Comparison of ENCODE assay signal across 29 cellular contexts in genomic region chr18:44039216-44039615, GRCh38.
"Had no signal": no experiment of that assay in that cellular context is flagged by ENCODE, and none has a peak within 500 bp of the region (broad histone marks: within the 10 kb centered on the region; RNA-seq: fewer than 3 reads in every experiment).

No MANE protein-coding gene starts in this region.

- H3K4me3 ChIP-seq: ascending aorta, cardiac muscle cell, K562, SJCRH30 had no signal

- H3K27ac ChIP-seq: ascending aorta, cardiac muscle cell, SJCRH30 had no signal

- H3K4me1 Mint-ChIP-seq: activated CD4-positive, alpha-beta memory T cell treated with anti-CD3 and anti-CD28 coated beads, Interleukin-2, amount 10 ng/mL, durations not matched to agents 7 days and 5 days; activated CD4-positive, alpha-beta T cell treated with anti-CD3 and anti-CD28 coated beads for 36 hours; activated CD8-positive, alpha-beta memory T cell treated with anti-CD3 and anti-CD28 coated beads, Interleukin-2, amount 10 ng/mL, durations not matched to agents 7 days and 5 days; activated naive CD4-positive, alpha-beta T cell treated with anti-CD3 and anti-CD28 coated beads, Interleukin-2, amount 10 ng/mL, durations not matched to agents 7 days and 5 days; activated naive CD8-positive, alpha-beta T cell treated with anti-CD3 and anti-CD28 coated beads, Interleukin-2, amount 50 U/mL, for 24 hours; central memory CD8-positive, alpha-beta T cell had no signal

- H3K36me3 ChIP-seq: ascending aorta, cardiac muscle cell, SJCRH30 had no signal

- H3K27me3 ChIP-seq: ascending aorta, cardiac muscle cell, SJCRH30 had no signal

- H3K9me3 ChIP-seq: ascending aorta, SJCRH30, SK-N-SH had no signal

- ATAC-seq: activated CD4-positive, alpha-beta T cell treated with anti-CD3 and anti-CD28 coated beads for 36 hours; activated CD4-positive, CD25-positive, alpha-beta regulatory T cell treated with anti-CD3 and anti-CD28 coated beads, Interleukin-2, amount 50 U/mL, for 24 hours; activated CD8-positive, alpha-beta memory T cell treated with anti-CD3 and anti-CD28 coated beads, Interleukin-2, amount 10 ng/mL, durations not matched to agents 7 days and 5 days; activated naive CD8-positive, alpha-beta T cell treated with anti-CD3 and anti-CD28 coated beads, Interleukin-2, amount 50 U/mL, for 24 hours; K562; Panc1; WTC11 had no signal

- H3K4me3 Mint-ChIP-seq: activated CD4-positive, alpha-beta memory T cell treated with anti-CD3 and anti-CD28 coated beads, Interleukin-2, amount 10 ng/mL, durations not matched to agents 7 days and 5 days; activated CD4-positive, alpha-beta T cell treated with anti-CD3 and anti-CD28 coated beads for 36 hours; activated CD8-positive, alpha-beta memory T cell treated with anti-CD3 and anti-CD28 coated beads, Interleukin-2, amount 10 ng/mL, durations not matched to agents 7 days and 5 days; activated naive CD4-positive, alpha-beta T cell treated with anti-CD3 and anti-CD28 coated beads, Interleukin-2, amount 10 ng/mL, durations not matched to agents 7 days and 5 days; activated naive CD8-positive, alpha-beta T cell; activated naive CD8-positive, alpha-beta T cell treated with anti-CD3 and anti-CD28 coated beads, Interleukin-2, amount 50 U/mL, for 24 hours; central memory CD8-positive, alpha-beta T cell; T-helper 1 cell treated with Interleukin-12 subunit alpha and Interleukin-12 subunit beta and Interleukin-4 antibody, amounts not matched to agents 30 μg/mL and 1 μg/mL, for 36 hours; T-helper 2 cell treated with Interferon-gamma antibody and Interleukin-4, amounts not matched to agents 5 μg/mL and 100 μg/mL, for 36 hours; WTC11 had no signal

- H3K4me1 ChIP-seq: ascending aorta, SJCRH30 had no signal

- H3K36me3 Mint-ChIP-seq: activated CD8-positive, alpha-beta memory T cell treated with anti-CD3 and anti-CD28 coated beads, Interleukin-2, amount 10 ng/mL, durations not matched to agents 7 days and 5 days; activated naive CD4-positive, alpha-beta T cell treated with anti-CD3 and anti-CD28 coated beads, Interleukin-2, amount 10 ng/mL, durations not matched to agents 7 days and 5 days; activated naive CD8-positive, alpha-beta T cell; WTC11 had no signal

- H3K27me3 Mint-ChIP-seq: activated CD4-positive, alpha-beta memory T cell treated with anti-CD3 and anti-CD28 coated beads, Interleukin-2, amount 10 ng/mL, durations not matched to agents 7 days and 5 days; activated CD4-positive, alpha-beta T cell treated with anti-CD3 and anti-CD28 coated beads for 36 hours; activated CD8-positive, alpha-beta memory T cell treated with anti-CD3 and anti-CD28 coated beads, Interleukin-2, amount 10 ng/mL, durations not matched to agents 7 days and 5 days; activated naive CD4-positive, alpha-beta T cell treated with anti-CD3 and anti-CD28 coated beads, Interleukin-2, amount 10 ng/mL, durations not matched to agents 7 days and 5 days; activated naive CD8-positive, alpha-beta T cell; activated naive CD8-positive, alpha-beta T cell treated with anti-CD3 and anti-CD28 coated beads, Interleukin-2, amount 50 U/mL, for 24 hours; central memory CD8-positive, alpha-beta T cell had no signal

- H3K27ac Mint-ChIP-seq: activated CD4-positive, alpha-beta memory T cell treated with anti-CD3 and anti-CD28 coated beads, Interleukin-2, amount 10 ng/mL, durations not matched to agents 7 days and 5 days; activated CD4-positive, alpha-beta T cell treated with anti-CD3 and anti-CD28 coated beads for 36 hours; activated CD8-positive, alpha-beta memory T cell treated with anti-CD3 and anti-CD28 coated beads, Interleukin-2, amount 10 ng/mL, durations not matched to agents 7 days and 5 days; activated naive CD4-positive, alpha-beta T cell treated with anti-CD3 and anti-CD28 coated beads, Interleukin-2, amount 10 ng/mL, durations not matched to agents 7 days and 5 days; activated naive CD8-positive, alpha-beta T cell; activated naive CD8-positive, alpha-beta T cell treated with anti-CD3 and anti-CD28 coated beads, Interleukin-2, amount 50 U/mL, for 24 hours; T-helper 1 cell treated with Interleukin-12 subunit alpha and Interleukin-12 subunit beta and Interleukin-4 antibody, amounts not matched to agents 30 μg/mL and 1 μg/mL, for 36 hours; T-helper 2 cell treated with Interferon-gamma antibody and Interleukin-4, amounts not matched to agents 5 μg/mL and 100 μg/mL, for 36 hours; WTC11 had no signal

- DNase-seq: activated CD4-positive, alpha-beta memory T cell treated with anti-CD3 and anti-CD28 coated beads, Interleukin-2, amount 10 ng/mL, durations not matched to agents 7 days and 5 days; activated CD4-positive, alpha-beta T cell treated with anti-CD3 and anti-CD28 coated beads for 36 hours; activated CD8-positive, alpha-beta memory T cell treated with anti-CD3 and anti-CD28 coated beads for 24 hours; activated CD8-positive, alpha-beta memory T cell treated with anti-CD3 and anti-CD28 coated beads, Interleukin-2, amount 10 ng/mL, durations not matched to agents 7 days and 5 days; activated CD8-positive, alpha-beta memory T cell treated with anti-CD3 and anti-CD28 coated beads, Interleukin-2, amount 50 U/mL, for 48 hours; activated effector memory CD4-positive, alpha-beta T cell treated with Interleukin-2 at 50 U/mL for 16 hours; activated naive CD4-positive, alpha-beta T cell treated with anti-CD3 and anti-CD28 coated beads, Interleukin-2, amount 10 ng/mL, durations not matched to agents 7 days and 5 days; activated naive CD8-positive, alpha-beta T cell treated with anti-CD3 and anti-CD28 coated beads, Interleukin-2, amount 50 U/mL, for 24 hours; activated T-cell treated with anti-CD3 and anti-CD28 coated beads, Interleukin-2, amount 50 U/mL, for 48 hours; amygdala; NCI-H1092 treated with DMSO at 0.1 percent for 48 hours; NCI-H1417 treated with DMSO at 0.1 percent for 48 hours; NCI-H187 treated with DMSO at 0.1 percent for 48 hours; NCI-H2081; NCI-H2171 treated with DMSO at 0.1 percent for 48 hours; NCI-H524 treated with DMSO at 0.1 percent for 48 hours; SHP77; SJCRH30; SK-N-SH had no signal

- H3K9me3 Mint-ChIP-seq: WTC11 had no signal
